Comparison of ENCODE assay signal across 9 cellular contexts in the genomic region with DNA sequence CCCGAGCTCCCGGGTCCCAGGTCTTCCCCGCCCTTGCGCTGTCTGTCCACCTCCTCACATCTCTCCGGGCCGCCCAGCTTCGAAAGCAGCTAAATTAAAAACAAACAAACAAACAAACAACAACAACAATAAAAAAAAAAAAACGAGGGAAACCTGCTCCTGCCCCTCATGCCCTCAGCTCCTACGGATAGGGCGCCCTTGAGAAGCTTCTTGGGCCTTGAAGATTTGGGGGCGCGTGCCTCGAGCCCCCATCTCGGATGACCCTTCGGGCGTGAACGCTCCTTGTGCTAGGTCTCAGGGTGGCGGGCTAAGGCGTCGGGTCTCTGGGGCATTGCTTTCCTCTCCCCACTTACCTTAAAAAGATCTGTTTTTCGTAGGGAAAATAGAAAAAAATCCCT. TPM values are rescaled to one million over a fixed set of nuclear protein-coding genes. Genes with fewer than 3 reads are reported as not detected.
A peak's percentile ranks its signal among the peaks of the same experiment; 100 is the strongest.
DNase-seq lines count a peak whose midpoint lies in the region; ATAC-seq and TF ChIP-seq lines count a peak whose summit lies in the region.
"Had no signal": no experiment of that assay in that cellular context is flagged by ENCODE, and none has a peak within 500 bp of the region (broad histone marks: within the 10 kb centered on the region; RNA-seq: fewer than 3 reads in every experiment).

No MANE protein-coding gene starts in this region.

- peaks cover 0 to 76% (median 13%) of the 10 kb centered on the region in 7 donors for H3K27me3 ChIP-seq in heart right ventricle
- H3K27me3 ChIP-seq in muscle layer of duodenum (ENCODE audit: low read depth, low read length): peaks cover 7% of the 10 kb centered on the region
- no peaks in the 10 kb centered on the region for H3K27me3 ChIP-seq in vagina

- no peak for TF ChIP-seq POLR2A in vagina (IDR thresholded peaks at IDR 0.05)

- H3K4me3 ChIP-seq in heart right ventricle (peak overlapping the region; percentile 47 to 72 (median 62)), choroid plexus epithelial cell (ENCODE audit: low read depth, low read length) (peak overlapping the region; percentile 50), muscle layer of duodenum (ENCODE audit: low read depth in 1 of 2, low read length in 2 of 2) (peak overlapping the region; percentile 65 to 87), vagina (peak overlapping the region; percentile 41 to 72)

- TF ChIP-seq CTCF in heart right ventricle (IDR thresholded peaks at IDR 0.05) (no peak), choroid plexus epithelial cell (conservative IDR thresholded peaks at IDR 0.05; ENCODE audit: low read depth, low read length) (no peak), vagina (IDR thresholded peaks at IDR 0.05) (no peak)

- 1 to 2% methylated on average over 21 of the region's 21 CpGs for WGBS in heart right ventricle, 2 donors

- intact Hi-C loops in heart right ventricle (cut with DNase I): loop anchor here in 3 of 10 donors (1.0 to 10.0 kb wide), 4 partner anchors 39 to 149 kb away; partner anchors contain the start of gene PRDM5 (in 3 of the 3)
- intact Hi-C loops in cardiac septum (cut with DNase I): loop anchor here (5.0 kb wide), 1 partner anchor 149 kb away; the partner anchor contains the start of gene PRDM5
- intact Hi-C loops in vagina (cut with DNase I): no loop called here

- H3K4me1 ChIP-seq in heart right ventricle: peaks cover 0 to 30% (median 18%) of the 10 kb centered on the region in 9 donors
- H3K4me1 ChIP-seq in muscle layer of duodenum (ENCODE audit: control insufficient read depth in 1 of 2, insufficient read depth in 2 of 2, low read length in 2 of 2): peaks cover 0 to 3% of the 10 kb centered on the region in 2 donors
- peaks cover 6% of the 10 kb centered on the region for H3K4me1 ChIP-seq in vagina

- ATAC-seq in heart right ventricle (no peak), GM18858 (IDR thresholded peaks at IDR 0.05; ENCODE audit: unreplicated experiment) (no peak)

- DNase-seq in heart right ventricle (no peak), cardiac septum (ENCODE audit: low spot score) (no peak), choroid plexus epithelial cell (ENCODE audit: low read depth) (no peak), vagina (ENCODE audit: extremely low spot score in 2 of 2) (no peak), ecto neural progenitor cell (ENCODE audit: low spot score) (no peak), NCI-H187 treated with DMSO at 0.1 percent for 48 hours (lab: John Stamatoyannopoulos, UW) (no peak)
- DNase-seq: cortex of kidney had no signal

- H3K36me3 ChIP-seq in heart right ventricle (no peaks in the 10 kb centered on the region), muscle layer of duodenum (ENCODE audit: control insufficient read depth in 1 of 2, insufficient read depth in 2 of 2, low read length in 2 of 2) (no peaks in the 10 kb centered on the region), vagina (no peaks in the 10 kb centered on the region)

- H3K9me3 ChIP-seq in heart right ventricle: no peaks in the 10 kb centered on the region
- H3K9me3 ChIP-seq in muscle layer of duodenum (ENCODE audit: control insufficient read depth in 1 of 2, low read length in 2 of 2): no peaks in the 10 kb centered on the region
- no peaks in the 10 kb centered on the region for H3K9me3 ChIP-seq in vagina

- H3K27ac ChIP-seq in heart right ventricle (peak overlapping the region; percentile 23 to 86 (median 74)), muscle layer of duodenum (ENCODE audit: low read length) (no peak overlapping the region), vagina (peak overlapping the region; percentile 44)

RNA-seq across cellular contexts. Expression of gene NDNF, which starts 0.7 kb away (rescaled TPM):
- total RNA-seq in heart right ventricle (10 to 100 TPM in 2 of 10 donors, 1 to 10 TPM in 8; 3.4 to 17.9 (median 7.3) TPM), cardiac septum (5.1 TPM), vagina (4.9 TPM)
- 1 to 10 TPM; 2.8 to 4.6 TPM for polyA plus RNA-seq in heart right ventricle
